In the genomic region with DNA sequence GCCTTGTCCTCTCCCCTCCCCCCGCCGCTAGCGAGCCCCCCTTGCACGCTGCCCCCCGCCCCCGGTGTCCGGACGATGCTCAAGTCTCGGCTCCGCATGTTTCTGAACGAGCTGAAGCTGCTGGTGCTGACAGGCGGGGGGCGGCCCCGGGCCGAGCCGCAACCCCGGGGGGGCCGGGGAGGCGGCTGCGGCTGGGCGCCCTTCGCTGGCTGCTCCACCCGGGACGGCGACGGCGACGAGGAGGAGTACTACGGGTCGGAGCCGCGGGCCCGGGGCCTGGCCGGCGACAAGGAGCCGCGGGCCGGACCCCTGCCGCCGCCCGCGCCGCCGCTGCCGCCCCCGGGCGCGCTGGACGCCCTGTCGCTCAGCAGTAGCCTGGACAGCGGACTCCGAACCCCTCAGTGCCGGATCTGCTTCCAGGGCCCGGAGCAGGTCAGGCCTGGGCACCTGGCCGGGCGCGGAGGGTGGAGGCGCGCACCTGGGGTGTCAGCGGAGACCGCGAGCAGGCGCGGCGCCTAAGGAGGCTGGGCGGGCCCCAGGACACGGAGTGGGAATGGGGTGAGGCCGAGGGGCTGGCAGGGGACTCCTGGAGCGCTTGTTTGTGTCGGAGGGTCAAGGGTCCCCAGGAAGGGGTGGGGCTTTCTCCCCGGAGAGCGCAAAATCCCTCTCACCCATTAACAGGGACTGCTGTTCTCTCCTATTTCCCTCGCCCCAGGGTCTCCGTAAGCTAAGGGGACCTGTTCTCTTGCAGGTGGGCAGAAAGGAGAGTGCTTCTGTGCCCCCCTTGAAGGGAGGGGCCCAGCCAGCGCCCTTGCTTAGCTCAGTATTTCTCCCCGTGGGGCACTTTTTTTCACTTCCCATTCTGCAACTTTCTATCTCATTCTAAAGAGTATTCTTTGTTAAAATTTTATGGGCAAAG, we compare ENCODE assay signal across 8 cellular contexts. TPM values are rescaled to one million over a fixed set of nuclear protein-coding genes. Genes with fewer than 3 reads are reported as not detected.
DNase-seq lines count a peak whose midpoint lies in the region; ATAC-seq and TF ChIP-seq lines count a peak whose summit lies in the region.

No MANE protein-coding gene starts in this region.

- TF ChIP-seq CTCF in Calu3 (IDR thresholded peaks at IDR 0.05; ENCODE audit: unreplicated experiment) (no peak), Loucy (conservative IDR thresholded peaks at IDR 0.05; ENCODE audit: low read length) (no peak)

- no TSS peak for BruUV-seq in Calu3 (replicated peaks; lab: Mats Ljungman, UMichigan)

- peaks cover 28% of the 10 kb centered on the region for H3K79me2 ChIP-seq in Loucy (ENCODE audit: insufficient read depth, low read length)

- H3K4me1 Mint-ChIP-seq in Calu3 (ENCODE audit: low read depth, unreplicated experiment) = peaks cover 48% of the 10 kb centered on the region

- no peaks in the 10 kb centered on the region for H3K9me2 ChIP-seq in Loucy (replicated peaks; ENCODE audit: low read depth, low read length)

- no peaks in the 10 kb centered on the region; the same call in 1 of the 2 replicates for H3K36me3 ChIP-seq in Loucy (ENCODE audit: insufficient read depth, low read length)
- peaks cover 3% of the 10 kb centered on the region for H3K36me3 ChIP-seq in skeletal muscle satellite cell (ENCODE audit: insufficient read depth, low read length)

- ATAC-seq in right cardiac atrium = no peak
- ATAC-seq in GM21390 (IDR thresholded peaks at IDR 0.05; ENCODE audit: unreplicated experiment) = no peak

- H3K27ac Mint-ChIP-seq in Calu3 (ENCODE audit: unreplicated experiment) = peak overlapping the region; percentile 41

- H3K9me3 Mint-ChIP-seq in Calu3 (ENCODE audit: low read depth, unreplicated experiment) = no peaks in the 10 kb centered on the region

- H3K4me3 ChIP-seq in Loucy (ENCODE audit: low read length, poor library complexity, severe bottlenecking) (peak overlapping the region; percentile 78), right cardiac atrium (ENCODE audit: low read length) (peak overlapping the region; percentile 97), skeletal muscle satellite cell (ENCODE audit: low read length) (peak overlapping the region; percentile 66)

- CTCF ChIA-PET in Calu3 (lab: Charles Lee) = interaction anchor here (0.6 to 1.8 kb wide), 4 partner anchors 11 to 172 kb away, joined by 3 to 9 read pairs (median 4); partner anchors contain the start of genes CYP27B1 and TSPAN31

- H3K27me3 Mint-ChIP-seq in Calu3 (ENCODE audit: unreplicated experiment) = no peaks in the 10 kb centered on the region

- peak overlapping the region; percentile 67 for H3K4me3 Mint-ChIP-seq in Calu3 (ENCODE audit: low read depth, unreplicated experiment)

- DNase-seq in Calu3 = peak; percentile 63
- DNase-seq in activated naive CD4-positive, alpha-beta T cell treated with Interleukin-2 at 50 U/mL for 16 hours = peak; percentile 46
- DNase-seq in right cardiac atrium = peak in 2 of 3 donors; percentile 74
- DNase-seq in NCI-H1105 treated with DMSO at 0.1 percent for 48 hours (lab: John Stamatoyannopoulos, UW) = no peak
- DNase-seq in Kasumi-1 (lab: John Stamatoyannopoulos, UW) = no peak

- H3K4me1 ChIP-seq in Loucy (ENCODE audit: insufficient read depth, low read length, poor library complexity, severe bottlenecking) (peaks cover 35% of the 10 kb centered on the region), right cardiac atrium (ENCODE audit: control insufficient read depth, insufficient read depth, low read length) (peaks cover 2% of the 10 kb centered on the region), skeletal muscle satellite cell (ENCODE audit: control insufficient read depth, insufficient read depth, low read length) (peaks cover 17% of the 10 kb centered on the region)

- H3F3A ChIP-seq in Loucy (ENCODE audit: low read depth) = peaks cover 7% of the 10 kb centered on the region

- H3K9me3 ChIP-seq in Loucy (ENCODE audit: insufficient read depth, low read depth, low read length) (no peaks in the 10 kb centered on the region), right cardiac atrium (ENCODE audit: control insufficient read depth, low read length) (no peaks in the 10 kb centered on the region), skeletal muscle satellite cell (replicated peaks; ENCODE audit: low read length) (no peaks in the 10 kb centered on the region)

- H2AFZ ChIP-seq in Loucy (ENCODE audit: low read length) = no peak overlapping the region

- WGBS in right cardiac atrium = 2% methylated on average over 76 of the region's 76 CpGs

- H3K4me2 ChIP-seq in Loucy (ENCODE audit: low read depth, low read length, poor library complexity, severe bottlenecking) (peak overlapping the region; percentile 90), skeletal muscle satellite cell (ENCODE audit: low read length) (peak overlapping the region; percentile 78)

- peaks cover 29% of the 10 kb centered on the region for H4K20me1 ChIP-seq in Loucy (ENCODE audit: insufficient read depth, low read length, poor library complexity, severe bottlenecking)

- H3K9ac ChIP-seq in Loucy (ENCODE audit: low read depth, low read length, poor library complexity, severe bottlenecking) (peak overlapping the region; percentile 73), skeletal muscle satellite cell (ENCODE audit: low read depth, low read length) (no peak overlapping the region)

- no peak overlapping the region for H3K27ac ChIP-seq in right cardiac atrium (ENCODE audit: low read length)

- H3K27me3 ChIP-seq in Loucy (ENCODE audit: insufficient read depth, low read length, poor library complexity, severe bottlenecking) (no peaks in the 10 kb centered on the region), right cardiac atrium (ENCODE audit: control insufficient read depth, insufficient read depth) (no peaks in the 10 kb centered on the region), skeletal muscle satellite cell (ENCODE audit: control insufficient read depth, insufficient read depth, low read length) (peaks cover 31% of the 10 kb centered on the region)

- intact Hi-C loops in Calu3 (cut with micrococcal nuclease; ENCODE audit: unreplicated experiment) = no loop called here
- intact Hi-C loops in right cardiac atrium (cut with DNase I) = no loop called here

- peaks cover 63% of the 10 kb centered on the region for H3K36me3 Mint-ChIP-seq in Calu3 (ENCODE audit: insufficient read depth, unreplicated experiment)

RNA-seq across cellular contexts. Expression of gene MARCHF9, which starts 0.8 kb away (rescaled TPM):
- 39.0 and 42.4 TPM in 2 replicates for total RNA-seq in Calu3 (2022)
- 10 to 100 TPM; 15.2 to 17.8 (median 16.4) TPM for total RNA-seq in right cardiac atrium
- 14.3 TPM for polyA plus RNA-seq in right cardiac atrium
- total RNA-seq in skeletal muscle satellite cell (2012; rRNA removed) = 0.51 and 2.0 TPM in 2 replicates

RNA-seq across cellular contexts. Expression of gene CDK4, which starts 3.6 kb away (rescaled TPM):
- total RNA-seq in Calu3 (2022) (188 and 199 TPM in 2 replicates), right cardiac atrium (10 to 100 TPM; 50.9 to 53.9 (median 53.4) TPM)
- polyA plus RNA-seq in right cardiac atrium = 29.7 TPM
- total RNA-seq in skeletal muscle satellite cell (2012; rRNA removed) = 157 and 178 TPM in 2 replicates

RNA-seq across cellular contexts. Expression of gene TSPAN31, which starts 10.9 kb away (rescaled TPM):
- total RNA-seq in Calu3 (2022) = 40.2 and 46.7 TPM in 2 replicates
- 10 to 100 TPM; 31.5 to 41.3 (median 34.5) TPM for total RNA-seq in right cardiac atrium
- polyA plus RNA-seq in right cardiac atrium = 43.9 TPM
- total RNA-seq in skeletal muscle satellite cell (2012; rRNA removed) = 31.4 and 38.4 TPM in 2 replicates

RNA-seq across cellular contexts. Expression of gene CYP27B1, which starts 11.2 kb away (rescaled TPM):
- total RNA-seq in Calu3 (2022) = 1.8 TPM in 2 replicates
- under 1 TPM in 3 of 4 donors, not detected in 1; 0.12 to 0.22 (median 0.14) TPM for total RNA-seq in right cardiac atrium
- polyA plus RNA-seq in right cardiac atrium = 0.18 TPM
- total RNA-seq in skeletal muscle satellite cell (2012; rRNA removed) = 0.51 and 1.3 TPM in 2 replicates

RNA-seq across cellular contexts. Expression of gene METTL1, which starts 16.2 kb away (rescaled TPM):
- 50.5 and 51.8 TPM in 2 replicates for total RNA-seq in Calu3 (2022)
- total RNA-seq in right cardiac atrium = 10 to 100 TPM in 1 of 4 donors, 1 to 10 TPM in 3; 5.7 to 15.8 (median 8.5) TPM
- 6.3 TPM for polyA plus RNA-seq in right cardiac atrium
- total RNA-seq in skeletal muscle satellite cell (2012; rRNA removed) = 4.6 and 5.2 TPM in 2 replicates

Comparison
In these comparisons a context has a peak if more than half of its experiments do, and no peak if none do; other contexts are left out.
1. DNase-seq: peak in Calu3 (single experiment), activated naive CD4-positive, alpha-beta T cell treated with Interleukin-2 at 50 U/mL for 16 hours (single experiment) and right cardiac atrium (2 of 3); none in NCI-H1105 treated with DMSO at 0.1 percent for 48 hours (single experiment) and Kasumi-1 (0 of 2).
2. Peak in every context shown above with its lines, with median percentiles within 50 percentile points of each other: H3K4me3 ChIP-seq.